ENCODE assay signal across 10 cellular contexts in the genomic region with DNA sequence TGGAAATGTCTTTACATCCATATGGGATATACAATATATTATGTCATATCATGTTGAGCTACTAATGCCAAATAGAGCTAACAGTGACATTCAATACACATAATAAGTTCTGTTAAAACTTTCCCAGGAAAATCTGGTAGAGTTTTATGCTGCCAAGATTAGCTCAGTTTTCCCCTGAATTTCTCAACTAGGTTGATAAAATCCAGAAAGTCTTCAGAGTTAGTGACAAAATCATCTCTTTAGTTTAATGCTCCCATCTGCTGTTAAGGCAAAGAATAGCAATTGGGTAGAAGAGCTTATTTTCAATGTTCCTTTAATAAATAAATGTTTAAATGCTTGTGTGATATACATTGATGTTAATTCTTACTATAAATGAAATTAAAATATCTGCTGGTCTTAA. TPM values are rescaled to one million over a fixed set of nuclear protein-coding genes. Genes with fewer than 3 reads are reported as not detected.
DNase-seq lines count a peak whose midpoint lies in the region; ATAC-seq, FAIRE-seq and TF ChIP-seq lines count a peak whose summit lies in the region.
"Had no signal": no experiment of that assay in that cellular context is flagged by ENCODE, and none has a peak within 500 bp of the region (broad histone marks: within the 10 kb centered on the region; RNA-seq: fewer than 3 reads in every experiment).

No MANE protein-coding gene starts in this region.

- DNase-seq in GM19239 (ENCODE audit: insufficient read length, low spot score) (no peak), Right ventricle myocardium superior (no peak), dorsolateral prefrontal cortex (no peak), GM12892 (ENCODE audit: insufficient read length) (no peak), trophoblast cell (no peak)
- DNase-seq: activated CD8-positive, alpha-beta memory T cell treated with anti-CD3 and anti-CD28 coated beads, Interleukin-2, amount 50 U/mL, for 4 hours; mucosa of descending colon had no signal

- no peaks in the 10 kb centered on the region for H3K9me3 ChIP-seq in subcutaneous abdominal adipose tissue (ENCODE audit: control insufficient read depth in 5 of 5, low read length in 5 of 5)
- no peaks in the 10 kb centered on the region for H3K9me3 ChIP-seq in trophoblast cell (ENCODE audit: insufficient read depth, low read depth, low read length)
- H3K9me3 ChIP-seq: mucosa of descending colon had no signal

- H4K8ac ChIP-seq in trophoblast cell (ENCODE audit: low read depth, low read length) = no peak overlapping the region

- no peak overlapping the region for H3K14ac ChIP-seq in trophoblast cell (ENCODE audit: low read length)

- no peak overlapping the region for H2AFZ ChIP-seq in trophoblast cell (ENCODE audit: insufficient read depth, low read length, poor library complexity)

- no peak overlapping the region for H3K4me2 ChIP-seq in trophoblast cell (ENCODE audit: low read length)

- no peaks in the 10 kb centered on the region for H3K79me2 ChIP-seq in trophoblast cell (ENCODE audit: control insufficient read depth, insufficient read depth, low read length, poor library complexity)

- no peak overlapping the region for H2BK5ac ChIP-seq in trophoblast cell (ENCODE audit: low read depth, low read length, poor library complexity)

- FAIRE-seq in GM19239 (lab: Jason Lieb, UNC) (peak; percentile 28), GM12892 (lab: Jason Lieb, UNC) (no peak)

- intact Hi-C loops in Right ventricle myocardium superior (cut with DNase I) = loop anchor here (10.0 kb wide), 1 partner anchor 459 kb away; no protein-coding TSS in a partner anchor
- intact Hi-C loops in dorsolateral prefrontal cortex (cut with DNase I) = no loop called here

- no peak overlapping the region for H3K4ac ChIP-seq in trophoblast cell (ENCODE audit: low read depth, low read length)

- H3K27ac ChIP-seq in VCaP (no peak overlapping the region), subcutaneous abdominal adipose tissue (ENCODE audit: low read depth, low read length) (peak overlapping the region; percentile 80), dorsolateral prefrontal cortex (no peak overlapping the region), trophoblast cell (ENCODE audit: low read depth, low read length) (no peak overlapping the region)

- no peak overlapping the region for H2AK5ac ChIP-seq in trophoblast cell (ENCODE audit: low read length)

- H4K12ac ChIP-seq in trophoblast cell (ENCODE audit: low read depth, low read length) = no peak overlapping the region

- peaks cover 0 to 53% (median 6%) of the 10 kb centered on the region in 5 donors for H3K4me1 ChIP-seq in subcutaneous abdominal adipose tissue (ENCODE audit: control insufficient read depth in 5 of 5, insufficient read depth in 5 of 5, low read length in 5 of 5)
- H3K4me1 ChIP-seq in trophoblast cell (ENCODE audit: control insufficient read depth in 1 of 2, insufficient read depth in 2 of 2, low read length in 2 of 2) = no peaks in the 10 kb centered on the region

- H2BK12ac ChIP-seq in trophoblast cell (ENCODE audit: low read length) = no peak overlapping the region

- H3K4me3 ChIP-seq in subcutaneous abdominal adipose tissue (ENCODE audit: low read depth in 1 of 5, low read length in 5 of 5) = peak overlapping the region in 1 of 5 donors; percentile 33
- H3K4me3 ChIP-seq in dorsolateral prefrontal cortex = no peak overlapping the region
- no peak overlapping the region for H3K4me3 ChIP-seq in trophoblast cell (ENCODE audit: low read depth, low read length)
- H3K4me3 ChIP-seq: mucosa of descending colon had no signal

- H3K27me3 ChIP-seq in subcutaneous abdominal adipose tissue (ENCODE audit: control insufficient read depth in 5 of 5, insufficient read depth in 4 of 5, low read length in 5 of 5) (no peaks in the 10 kb centered on the region), dorsolateral prefrontal cortex (no peaks in the 10 kb centered on the region), trophoblast cell (ENCODE audit: insufficient read depth, low read length) (no peaks in the 10 kb centered on the region)

- no peak for TF ChIP-seq POLR2A in GM12892 (IDR thresholded peaks at IDR 0.05; ENCODE audit: low read depth, low read length)

- ATAC-seq in Right ventricle myocardium superior (ENCODE audit: poor library complexity) = peak; percentile 68
- ATAC-seq in GM19467 (IDR thresholded peaks at IDR 0.05; ENCODE audit: unreplicated experiment) = no peak

- no peak overlapping the region for H3K18ac ChIP-seq in trophoblast cell (ENCODE audit: low read length)

- H3K36me3 ChIP-seq in subcutaneous abdominal adipose tissue (ENCODE audit: control insufficient read depth in 5 of 5, insufficient read depth in 5 of 5, low read length in 5 of 5) = peaks cover 16 to 37% (median 31%) of the 10 kb centered on the region in 5 donors
- H3K36me3 ChIP-seq in trophoblast cell (ENCODE audit: control insufficient read depth in 1 of 2, insufficient read depth in 2 of 2, low read length in 2 of 2) = peaks cover 4 to 5% of the 10 kb centered on the region in 2 experiments

- no peak overlapping the region for H4K91ac ChIP-seq in trophoblast cell (ENCODE audit: low read depth, low read length)

- no peak overlapping the region for H2BK120ac ChIP-seq in trophoblast cell (ENCODE audit: insufficient read depth, low read length, poor library complexity)

- H3K9ac ChIP-seq in subcutaneous abdominal adipose tissue (ENCODE audit: low read length in 5 of 5) (peak overlapping the region in 2 of 5 donors; percentile 45 to 60), trophoblast cell (ENCODE audit: low read length) (no peak overlapping the region)

- no peak overlapping the region for H3K23ac ChIP-seq in trophoblast cell (ENCODE audit: low read length)

- TF ChIP-seq CTCF in VCaP (conservative IDR thresholded peaks at IDR 0.05) (peak; percentile 32), dorsolateral prefrontal cortex (IDR thresholded peaks at IDR 0.05 in 54 of 56, conservative IDR thresholded peaks at IDR 0.05 in 2 of 56; ENCODE audit: low read depth in 1 of 56, partially characterized antibody in 56 of 56) (peak in 21 of 56 donors; percentile 10 to 41 (median 26))

- H3K79me1 ChIP-seq in trophoblast cell (ENCODE audit: low read length) = no peaks in the 10 kb centered on the region

RNA-seq across cellular contexts. Expression of gene COL3A1, which starts 10.0 kb away (rescaled TPM):
- 47.0 TPM for total RNA-seq in Right ventricle myocardium superior
- total RNA-seq in dorsolateral prefrontal cortex = 10 to 100 TPM in 4 of 120 experiments, 1 to 10 TPM in 73, under 1 TPM in 43; 0.20 to 24.0 (median 1.6) TPM
- 0.04 TPM for polyA plus RNA-seq in GM12892 (2012; ENCODE audit: missing spikeins)
- polyA plus RNA-seq in trophoblast cell (2013) = 842 and 849 TPM in 2 replicates
